1 cellular context compared by ENCODE assay signal in genomic region chr17:63998050-63998720, GRCh38.
TF ChIP-seq lines count a peak whose summit lies in the region.

TSS of gene PRR29 (plus strand) at chr17:63998351. CDS start at chr17:63998365, 14 bp downstream.

TF ChIP-seq in K562, 482 proteins besides CTCF, POLR2A, EP300 and RAD21 (continued from another document and continues in another):
- no peak for TF ChIP-seq ZNF407 (IDR thresholded peaks at IDR 0.05; ENCODE audit: low read depth)
- no peak for TF ChIP-seq ZNF589 (CRISPR knock-in tag; IDR thresholded peaks at IDR 0.05; ENCODE audit: low read depth)
- TF ChIP-seq NRF1 (conservative IDR thresholded peaks at IDR 0.05 in 1 of 2, IDR thresholded peaks at IDR 0.05 in 1 of 2): peak; percentile 95 to 96
- no peak for TF ChIP-seq HBP1 (CRISPR knock-in tag; IDR thresholded peaks at IDR 0.05)
- peak; percentile 45; the same call in 1 of the 2 replicates for TF ChIP-seq ZNF511 (CRISPR knock-in tag; IDR thresholded peaks at IDR 0.05)
- TF ChIP-seq ZBTB1 (CRISPR knock-in tag; IDR thresholded peaks at IDR 0.05; ENCODE audit: borderline replicate concordance, low read depth): peak; percentile 26; the same call in 1 of the 2 replicates
- TF ChIP-seq PYGO2 (tag; IDR thresholded peaks at IDR 0.05): no peak
- TF ChIP-seq FUS (optimal IDR thresholded peaks at IDR 0.05; ENCODE audit: low read depth, low read length): no peak
- peak; percentile 89 for TF ChIP-seq MXI1 (IDR thresholded peaks at IDR 0.05; ENCODE audit: low read depth, low read length)
- TF ChIP-seq ZBED1 (IDR thresholded peaks at IDR 0.05): no peak
- no peak; the same call in 1 of the 2 replicates for TF ChIP-seq LCOR (CRISPR knock-in tag; IDR thresholded peaks at IDR 0.05)
- peak in 1 of 2 experiments; percentile 96; a peak in 2 of 4 replicates for TF ChIP-seq HDAC1 (IDR thresholded peaks at IDR 0.05)
- peak; percentile 73 for TF ChIP-seq GABPB1 (CRISPR knock-in tag; IDR thresholded peaks at IDR 0.05)
- no peak for TF ChIP-seq PRDM10 (IDR thresholded peaks at IDR 0.05; ENCODE audit: partially characterized antibody)
- TF ChIP-seq SAFB (IDR thresholded peaks at IDR 0.05; ENCODE audit: borderline replicate concordance, low read depth, low read length): no peak
- TF ChIP-seq SRF (CRISPR knock-in tag; IDR thresholded peaks at IDR 0.05): no peak
- peak; percentile 93 for TF ChIP-seq ZBTB2 (IDR thresholded peaks at IDR 0.05)
- no peak for TF ChIP-seq FIP1L1 (IDR thresholded peaks at IDR 0.05; ENCODE audit: low read depth, low read length, poor library complexity, severe bottlenecking)
- peak; percentile 58 for TF ChIP-seq PCBP1 (IDR thresholded peaks at IDR 0.05; ENCODE audit: low read depth, low read length, poor library complexity, severe bottlenecking)
- no peak for TF ChIP-seq NFE2L1 (tag; IDR thresholded peaks at IDR 0.05; ENCODE audit: borderline replicate concordance, low read depth)
- TF ChIP-seq MNT (conservative IDR thresholded peaks at IDR 0.05): peak; percentile 70 to 79
- TF ChIP-seq ZNF384 (IDR thresholded peaks at IDR 0.05; ENCODE audit: low read depth, low read length): no peak
- TF ChIP-seq VEZF1 (CRISPR knock-in tag; IDR thresholded peaks at IDR 0.05): peak; percentile 65
- TF ChIP-seq E2F4 (CRISPR knock-in tag; IDR thresholded peaks at IDR 0.05; ENCODE audit: low read depth): no peak
- peak; percentile 97 for TF ChIP-seq RFX1 (IDR thresholded peaks at IDR 0.05)
- TF ChIP-seq ZNF699 (CRISPR knock-in tag; IDR thresholded peaks at IDR 0.05; ENCODE audit: insufficient replicate concordance): no peak
- 0 out of 2 replicates have a peak, but pooled peaks have one; percentile 20 for TF ChIP-seq RBFOX2 (IDR thresholded peaks at IDR 0.05; ENCODE audit: low read depth, low read length)
- TF ChIP-seq POLR2G (IDR thresholded peaks at IDR 0.05; ENCODE audit: low read depth, low read length): peak; percentile 25; the same call in 1 of the 2 replicates
- peak; percentile 14; the same call in 1 of the 2 replicates for TF ChIP-seq HCFC1 (IDR thresholded peaks at IDR 0.05; ENCODE audit: low read depth, low read length)
- no peak for TF ChIP-seq CEBPG (CRISPR knock-in tag; IDR thresholded peaks at IDR 0.05)
- no peak for TF ChIP-seq CEBPG (tag; conservative IDR thresholded peaks at IDR 0.05 in 1 of 2, IDR thresholded peaks at IDR 0.05 in 1 of 2)
- TF ChIP-seq TFAP4 (CRISPR knock-in tag; IDR thresholded peaks at IDR 0.05; ENCODE audit: borderline replicate concordance): peak; percentile 67; the same call in 1 of the 2 replicates
- TF ChIP-seq YY1 (IDR thresholded peaks at IDR 0.05; ENCODE audit: borderline replicate concordance in 1 of 3, control insufficient read depth in 1 of 3, extremely low read depth in 1 of 3, insufficient read depth in 3 of 3, insufficient read length in 1 of 3, insufficient replicate concordance in 2 of 3, low read depth in 1 of 3, low read length in 2 of 3): peak in 2 of 3 experiments; percentile 67 to 77
- no peak for TF ChIP-seq STAT5B (CRISPR knock-in tag; IDR thresholded peaks at IDR 0.05)
- TF ChIP-seq MAX (CRISPR knock-in tag; IDR thresholded peaks at IDR 0.05): peak; percentile 48
- peak; percentile 95 for TF ChIP-seq ZNF3 (CRISPR knock-in tag; IDR thresholded peaks at IDR 0.05)
- peak; percentile 98 for TF ChIP-seq RBM22 (IDR thresholded peaks at IDR 0.05; ENCODE audit: low read depth, low read length, poor library complexity, severe bottlenecking)
